In the genomic region with DNA sequence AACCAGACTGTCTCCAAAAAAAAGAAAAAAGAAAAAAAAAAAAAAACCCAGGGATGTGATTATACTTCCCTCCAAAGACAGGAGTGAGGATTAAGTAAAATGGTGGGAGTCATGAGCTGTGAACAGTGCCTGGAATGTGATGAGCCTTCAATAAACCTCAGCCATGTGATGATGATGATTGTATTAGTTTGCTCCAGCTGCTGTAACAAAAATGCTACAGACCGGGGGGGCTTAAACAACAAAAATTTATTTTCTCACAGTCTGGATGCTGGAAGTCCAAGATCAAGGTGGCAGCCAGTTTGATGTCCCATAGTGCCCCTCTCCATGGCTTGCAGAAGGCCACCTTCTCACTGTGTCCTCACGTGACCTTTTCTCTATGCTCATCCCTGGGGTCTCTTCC, we compare ENCODE assay signal across 32 cellular contexts. TPM values are rescaled to one million over a fixed set of nuclear protein-coding genes. Genes with fewer than 3 reads are reported as not detected.
"Had no signal": no experiment of that assay in that cellular context is flagged by ENCODE, and none has a peak within 500 bp of the region (broad histone marks: within the 10 kb centered on the region; RNA-seq: fewer than 3 reads in every experiment).

No MANE protein-coding gene starts in this region.

- DNase-seq: activated CD4-positive, alpha-beta memory T cell treated with anti-CD3 and anti-CD28 coated beads, Interleukin-2, amount 10 ng/mL, durations not matched to agents 7 days and 5 days; activated CD4-positive, alpha-beta T cell treated with anti-CD3 and anti-CD28 coated beads for 1 hour; activated CD4-positive, alpha-beta T cell treated with anti-CD3 and anti-CD28 coated beads, Interleukin-2, amount 10 ng/mL, durations not matched to agents 7 days and 5 days; activated CD8-positive, alpha-beta memory T cell treated with anti-CD3 and anti-CD28 coated beads, Interleukin-2, amount 50 U/mL, for 48 hours; activated gamma-delta T cell; activated naive CD4-positive, alpha-beta T cell treated with anti-CD3 and anti-CD28 coated beads, Interleukin-2, amount 10 ng/mL, durations not matched to agents 7 days and 5 days; activated naive CD8-positive, alpha-beta T cell treated with anti-CD3 and anti-CD28 coated beads, Interleukin-2, amount 10 ng/mL, durations not matched to agents 7 days and 5 days; activated T-cell treated with anti-CD3 and anti-CD28 coated beads, Interleukin-2, amount 50 U/mL, for 24 hours; amniotic stem cell; brain microvascular endothelial cell; caudate nucleus; endodermal cell; foreskin melanocyte; heart right ventricle; left lung; naive B cell; nucleus accumbens; small intestine; stimulated activated CD4-positive, alpha-beta T cell treated with anti-CD3 and anti-CD28 coated beads, Interleukin-2, amount 100 ng/mL, for 24 hours; stimulated activated naive CD4-positive, alpha-beta T cell; T-helper 17 cell had no signal

- H3K4me1 Mint-ChIP-seq: activated CD4-positive, alpha-beta memory T cell treated with anti-CD3 and anti-CD28 coated beads, Interleukin-2, amount 10 ng/mL, durations not matched to agents 7 days and 5 days; activated CD4-positive, alpha-beta T cell treated with anti-CD3 and anti-CD28 coated beads, Interleukin-2, amount 10 ng/mL, durations not matched to agents 7 days and 5 days; activated naive CD4-positive, alpha-beta T cell treated with anti-CD3 and anti-CD28 coated beads, Interleukin-2, amount 10 ng/mL, durations not matched to agents 7 days and 5 days; activated naive CD8-positive, alpha-beta T cell treated with anti-CD3 and anti-CD28 coated beads, Interleukin-2, amount 10 ng/mL, durations not matched to agents 7 days and 5 days; naive B cell; neural crest cell; T-helper 17 cell had no signal

- H3K36me3 ChIP-seq: brain microvascular endothelial cell, esophagus muscularis mucosa, heart right ventricle, left lung, tibial nerve had no signal

- H3K4me3 Mint-ChIP-seq: activated CD4-positive, alpha-beta memory T cell treated with anti-CD3 and anti-CD28 coated beads, Interleukin-2, amount 10 ng/mL, durations not matched to agents 7 days and 5 days; activated CD4-positive, alpha-beta T cell treated with anti-CD3 and anti-CD28 coated beads, Interleukin-2, amount 10 ng/mL, durations not matched to agents 7 days and 5 days; activated naive CD4-positive, alpha-beta T cell treated with anti-CD3 and anti-CD28 coated beads, Interleukin-2, amount 10 ng/mL, durations not matched to agents 7 days and 5 days; activated naive CD8-positive, alpha-beta T cell treated with anti-CD3 and anti-CD28 coated beads, Interleukin-2, amount 10 ng/mL, durations not matched to agents 7 days and 5 days; activated T-cell treated with anti-CD3 and anti-CD28 coated beads, Interleukin-2, amount 50 U/mL, for 24 hours; endodermal cell; neural crest cell; T-helper 17 cell had no signal

- H3K27ac ChIP-seq: brain microvascular endothelial cell, esophagus muscularis mucosa, tibial nerve had no signal

- H3K27me3 ChIP-seq: brain microvascular endothelial cell, esophagus muscularis mucosa, heart right ventricle, left lung, tibial nerve had no signal

- H3K9me3 Mint-ChIP-seq: activated CD4-positive, alpha-beta memory T cell treated with anti-CD3 and anti-CD28 coated beads, Interleukin-2, amount 10 ng/mL, durations not matched to agents 7 days and 5 days; activated CD4-positive, alpha-beta T cell treated with anti-CD3 and anti-CD28 coated beads, Interleukin-2, amount 10 ng/mL, durations not matched to agents 7 days and 5 days; activated naive CD4-positive, alpha-beta T cell treated with anti-CD3 and anti-CD28 coated beads, Interleukin-2, amount 10 ng/mL, durations not matched to agents 7 days and 5 days; activated T-cell treated with anti-CD3 and anti-CD28 coated beads, Interleukin-2, amount 50 U/mL, for 24 hours; neural crest cell had no signal

- ATAC-seq: heart right ventricle, sciatic nerve, T-helper 17 cell had no signal

- H3K9me3 ChIP-seq: esophagus muscularis mucosa, left lung, tibial nerve had no signal

- H3K4me3 ChIP-seq: esophagus muscularis mucosa, left lung, tibial nerve had no signal

- H3K36me3 Mint-ChIP-seq: activated naive CD4-positive, alpha-beta T cell treated with anti-CD3 and anti-CD28 coated beads, Interleukin-2, amount 10 ng/mL, durations not matched to agents 7 days and 5 days; activated naive CD8-positive, alpha-beta T cell treated with anti-CD3 and anti-CD28 coated beads, Interleukin-2, amount 10 ng/mL, durations not matched to agents 7 days and 5 days; naive B cell had no signal

- H3K27ac Mint-ChIP-seq: activated CD4-positive, alpha-beta memory T cell treated with anti-CD3 and anti-CD28 coated beads, Interleukin-2, amount 10 ng/mL, durations not matched to agents 7 days and 5 days; activated CD4-positive, alpha-beta T cell treated with anti-CD3 and anti-CD28 coated beads, Interleukin-2, amount 10 ng/mL, durations not matched to agents 7 days and 5 days; activated naive CD4-positive, alpha-beta T cell treated with anti-CD3 and anti-CD28 coated beads, Interleukin-2, amount 10 ng/mL, durations not matched to agents 7 days and 5 days; activated naive CD8-positive, alpha-beta T cell treated with anti-CD3 and anti-CD28 coated beads, Interleukin-2, amount 10 ng/mL, durations not matched to agents 7 days and 5 days; activated T-cell treated with anti-CD3 and anti-CD28 coated beads, Interleukin-2, amount 50 U/mL, for 24 hours; endodermal cell; naive B cell; T-helper 17 cell had no signal

RNA-seq across cellular contexts. Expression of a gene that starts 21.4 kb away (rescaled TPM):
- total RNA-seq: activated CD4-positive, alpha-beta memory T cell treated with anti-CD3 and anti-CD28 coated beads, Interleukin-2, amount 10 ng/mL, durations not matched to agents 7 days and 5 days; activated CD4-positive, alpha-beta T cell treated with anti-CD3 and anti-CD28 coated beads, Interleukin-2, amount 10 ng/mL, durations not matched to agents 7 days and 5 days; activated naive CD8-positive, alpha-beta T cell treated with anti-CD3 and anti-CD28 coated beads, Interleukin-2, amount 10 ng/mL, durations not matched to agents 7 days and 5 days; astrocyte; endodermal cell; esophagus muscularis mucosa; glomerular endothelial cell; heart right ventricle; left lung; lung microvascular endothelial cell; mucosa of gallbladder; neural crest cell; posterior vena cava; sciatic nerve; T-helper 17 cell; temporal lobe; tibial nerve; ureter had no signal
